In genomic region chr4:52643846-52644245, GRCh38 we compare ENCODE assay signal across 10 cellular contexts. TPM values are rescaled to one million over a fixed set of nuclear protein-coding genes. Genes with fewer than 3 reads are reported as not detected.
DNase-seq lines count a peak whose midpoint lies in the region; ATAC-seq and TF ChIP-seq lines count a peak whose summit lies in the region.
"Had no signal": no experiment of that assay in that cellular context is flagged by ENCODE, and none has a peak within 500 bp of the region (broad histone marks: within the 10 kb centered on the region; RNA-seq: fewer than 3 reads in every experiment).

No MANE protein-coding gene starts in this region.

- H3K27ac Mint-ChIP-seq in activated T-cell treated with anti-CD3 and anti-CD28 coated beads, Interleukin-2, amount 50 U/mL, for 72 hours: no peak overlapping the region
- H3K27ac Mint-ChIP-seq: B cell had no signal

- TF ChIP-seq CTCF in heart right ventricle (IDR thresholded peaks at IDR 0.05) (no peak), smooth muscle cell (IDR thresholded peaks at IDR 0.05; ENCODE audit: borderline replicate concordance, insufficient read depth, poor library complexity, severe bottlenecking) (no peak)

- no peak overlapping the region for H3K4me3 Mint-ChIP-seq in activated T-cell treated with anti-CD3 and anti-CD28 coated beads, Interleukin-2, amount 50 U/mL, for 72 hours
- H3K4me3 Mint-ChIP-seq: B cell had no signal

- 13 to 21% methylated on average over 4 of the region's 4 CpGs for WGBS in heart right ventricle, 2 donors
- 0 to 6% methylated on average over 4 of the region's 4 CpGs for WGBS in aorta, 2 donors
- 78% methylated on average over 4 of the region's 4 CpGs for WGBS in smooth muscle cell (ENCODE audit: low lambda C conversion rate)

- H3K27ac ChIP-seq in heart right ventricle (peak overlapping the region in 9 of 10 donors; percentile 10 to 68 (median 51)), aorta (ENCODE audit: low read depth in 1 of 2, low read length in 2 of 2) (peak overlapping the region; percentile 69), smooth muscle cell (ENCODE audit: low read depth) (no peak overlapping the region)

- H3K9me3 Mint-ChIP-seq in activated T-cell treated with anti-CD3 and anti-CD28 coated beads, Interleukin-2, amount 50 U/mL, for 72 hours: no peaks in the 10 kb centered on the region

- H3K79me2 ChIP-seq in smooth muscle cell (ENCODE audit: low read depth): peaks cover 96% of the 10 kb centered on the region

- peaks cover 18% of the 10 kb centered on the region for H3K4me1 Mint-ChIP-seq in activated T-cell treated with anti-CD3 and anti-CD28 coated beads, Interleukin-2, amount 50 U/mL, for 72 hours (ENCODE audit: low read depth)

- H3K9ac ChIP-seq in smooth muscle cell (ENCODE audit: low read depth): no peak overlapping the region

- no peak overlapping the region for H2AFZ ChIP-seq in smooth muscle cell (ENCODE audit: low read depth)

- H3K4me3 ChIP-seq in heart right ventricle: no peak overlapping the region
- H3K4me3 ChIP-seq in aorta (ENCODE audit: low read length in 2 of 2): no peak overlapping the region
- H3K4me3 ChIP-seq in smooth muscle cell: no peak overlapping the region

- intact Hi-C loops in heart right ventricle (cut with DNase I) (loop anchor here in 2 of 10 donors (5.0 to 10.0 kb wide), 2 partner anchors 47 to 49 kb away; no protein-coding TSS in a partner anchor), aorta (cut with DNase I) (loop anchor here in 1 of 2 donors (5.0 kb wide), 1 partner anchor 57 kb away; no protein-coding TSS in a partner anchor)

- no peaks in the 10 kb centered on the region for H3K36me3 ChIP-seq in heart right ventricle
- H3K36me3 ChIP-seq in aorta (ENCODE audit: control insufficient read depth in 1 of 2, insufficient read depth in 2 of 2, low read length in 1 of 2): no peaks in the 10 kb centered on the region
- no peaks in the 10 kb centered on the region for H3K36me3 ChIP-seq in smooth muscle cell (ENCODE audit: low read depth)

- H3F3A ChIP-seq in smooth muscle cell (ENCODE audit: low read depth): no peaks in the 10 kb centered on the region

- H3K27me3 Mint-ChIP-seq in activated T-cell treated with anti-CD3 and anti-CD28 coated beads, Interleukin-2, amount 50 U/mL, for 72 hours (ENCODE audit: low read depth): peaks cover 11% of the 10 kb centered on the region
- H3K27me3 Mint-ChIP-seq: B cell had no signal

- ATAC-seq in SK-N-SH treated with all-trans-retinoic acid at 6 μM for 48 hours (peak; percentile 57), heart right ventricle (peak; percentile 70 to 95 (median 87)), aorta (ENCODE audit: low FRiP score) (peak; percentile 61)
- ATAC-seq in activated T-cell treated with anti-CD3 and anti-CD28 coated beads, Interleukin-2, amount 50 U/mL, for 72 hours (replicated peaks in 1 of 2): no peak

- H3K36me3 Mint-ChIP-seq in activated T-cell treated with anti-CD3 and anti-CD28 coated beads, Interleukin-2, amount 50 U/mL, for 72 hours (ENCODE audit: insufficient read depth in 2 of 2): peaks cover 0 to 5% of the 10 kb centered on the region in 2 donors

- H3K27me3 ChIP-seq in heart right ventricle (no peaks in the 10 kb centered on the region), aorta (ENCODE audit: control insufficient read depth in 1 of 2, insufficient read depth in 2 of 2, low read length in 1 of 2) (no peaks in the 10 kb centered on the region), smooth muscle cell (ENCODE audit: low read depth) (no peaks in the 10 kb centered on the region)

- H3K9me3 ChIP-seq in heart right ventricle: no peaks in the 10 kb centered on the region
- H3K9me3 ChIP-seq in aorta (ENCODE audit: control insufficient read depth, low read length): no peaks in the 10 kb centered on the region
- H3K9me3 ChIP-seq in smooth muscle cell (replicated peaks; ENCODE audit: low read depth): no peaks in the 10 kb centered on the region

- DNase-seq in NCI-H748 (lab: John Stamatoyannopoulos, UW; ENCODE audit: unreplicated experiment) (peak; percentile 19), NCI-H748 treated with DMSO at 0.1 percent for 48 hours (lab: John Stamatoyannopoulos, UW) (no peak), heart right ventricle (peak; percentile 66 to 81), aorta (peak; percentile 88 to 92), smooth muscle cell (lab: John Stamatoyannopoulos, UW; ENCODE audit: unreplicated experiment) (no peak)
- no peak for DNase-seq in stimulated activated CD4-positive, alpha-beta T cell treated with anti-CD3 and anti-CD28 coated beads, Interleukin-4, amount 100 ng/mL, for 4 hours
- DNase-seq in activated T-cell treated with anti-CD3 and anti-CD28 coated beads, Interleukin-2, amount 50 U/mL, for 72 hours: no peak
- DNase-seq: NCI-H187 had no signal

- peaks cover 92% of the 10 kb centered on the region for H4K20me1 ChIP-seq in smooth muscle cell (ENCODE audit: low read depth)

- H3K4me2 ChIP-seq in smooth muscle cell: no peak overlapping the region

- H3K4me1 ChIP-seq in heart right ventricle: peaks cover 23 to 94% (median 75%) of the 10 kb centered on the region in 9 donors
- H3K4me1 ChIP-seq in aorta (ENCODE audit: control insufficient read depth in 1 of 2, insufficient read depth in 2 of 2, low read length in 2 of 2): peaks cover 10 to 19% of the 10 kb centered on the region in 2 donors
- peaks cover 5% of the 10 kb centered on the region for H3K4me1 ChIP-seq in smooth muscle cell (ENCODE audit: low read depth)

TF ChIP-seq in SK-N-SH treated with all-trans-retinoic acid at 6 μM for 48 hours, 23 proteins besides CTCF, POLR2A, EP300 and RAD21:
- TF ChIP-seq ISL1 (CRISPR knock-in tag; IDR thresholded peaks at IDR 0.05): 0 out of 2 replicates have a peak, but pooled peaks have one; percentile 34
- TF ChIP-seq ESRRG (CRISPR knock-in tag; IDR thresholded peaks at IDR 0.05): 0 out of 2 replicates have a peak, but pooled peaks have one; percentile 31
- TF ChIP-seq PATZ1 (CRISPR knock-in tag; IDR thresholded peaks at IDR 0.05; ENCODE audit: borderline replicate concordance): no peak

RNA-seq across cellular contexts. Expression of gene USP46, which starts 15.3 kb away (rescaled TPM):
- total RNA-seq in heart right ventricle (100 to 1,000 TPM in 1 of 10 donors, 10 to 100 TPM in 9; 46.8 to 113 (median 74.8) TPM), aorta (10 to 100 TPM; 23.7 to 24.1 TPM), smooth muscle cell (30.4 and 31.8 TPM in 2 replicates)
- polyA plus RNA-seq in heart right ventricle (10 to 100 TPM in 1 of 2 donors, 1 to 10 TPM in 1; 4.8 to 10.9 TPM), aorta (1 to 10 TPM; 4.8 to 5.4 TPM), smooth muscle cell (17.2 and 21.7 TPM in 2 replicates)
- 1 to 10 TPM; 4.9 to 8.5 TPM for total RNA-seq in activated T-cell treated with anti-CD3 and anti-CD28 coated beads, Interleukin-2, amount 50 U/mL, for 72 hours

Comparison
In these comparisons a context has a peak if more than half of its experiments do, and no peak if none do; other contexts are left out.
1. DNase-seq: peak in NCI-H748 (single experiment), heart right ventricle (2 of 2) and aorta (2 of 2); none in NCI-H748 treated with DMSO at 0.1 percent for 48 hours (single experiment), smooth muscle cell (single experiment), stimulated activated CD4-positive, alpha-beta T cell treated with anti-CD3 and anti-CD28 coated beads, Interleukin-4, amount 100 ng/mL, for 4 hours (0 of 2) and activated T-cell treated with anti-CD3 and anti-CD28 coated beads, Interleukin-2, amount 50 U/mL, for 72 hours (0 of 2).
2. ATAC-seq: peak in SK-N-SH treated with all-trans-retinoic acid at 6 μM for 48 hours (single experiment), heart right ventricle (8 of 8) and aorta (single experiment); none in activated T-cell treated with anti-CD3 and anti-CD28 coated beads, Interleukin-2, amount 50 U/mL, for 72 hours (0 of 2).